Comparison of ENCODE assay signal across 1 cellular context in genomic region chr19:32817913-32818476, GRCh38.
TF ChIP-seq lines count a peak whose summit lies in the region.

No MANE protein-coding gene starts in this region.

TF ChIP-seq in H1, 55 proteins besides CTCF, POLR2A, EP300 and RAD21 (continued from another document):
- TF ChIP-seq SAP30 (IDR thresholded peaks at IDR 0.05; ENCODE audit: insufficient read depth, insufficient replicate concordance, low read length) (no peak), CBX5 (IDR thresholded peaks at IDR 0.05; ENCODE audit: low read depth, low read length) (no peak), CHD1 (IDR thresholded peaks at IDR 0.05; ENCODE audit: low read depth, low read length) (no peak), MAFK (IDR thresholded peaks at IDR 0.05; ENCODE audit: low read depth, low read length) (no peak), KDM1A (IDR thresholded peaks at IDR 0.05; ENCODE audit: borderline replicate concordance, low read length) (no peak), EGR1 (IDR thresholded peaks at IDR 0.05; ENCODE audit: borderline replicate concordance, low read depth, low read length) (no peak), ATF3 (IDR thresholded peaks at IDR 0.05; ENCODE audit: insufficient read depth, low read depth, low read length) (no peak), GTF2F1 (IDR thresholded peaks at IDR 0.05; ENCODE audit: borderline replicate concordance, low read depth, low read length) (no peak)
